Comparison of ENCODE assay signal across 11 cellular contexts in genomic region chr3:49607796-49608195, GRCh38. TPM values are rescaled to one million over a fixed set of nuclear protein-coding genes. Genes with fewer than 3 reads are reported as not detected.
DNase-seq lines count a peak whose midpoint lies in the region; ATAC-seq and TF ChIP-seq lines count a peak whose summit lies in the region.
"Had no signal": no experiment of that assay in that cellular context is flagged by ENCODE, and none has a peak within 500 bp of the region (broad histone marks: within the 10 kb centered on the region; RNA-seq: fewer than 3 reads in every experiment).

No MANE protein-coding gene starts in this region.

- in situ Hi-C loops in brain microvascular endothelial cell (cut with HindIII; ENCODE audit: low pct_ligation_motif_present, low sequenced_read_pairs), result no loop called here

- H3K36me3 ChIP-seq in HEK293 (ENCODE audit: control insufficient read depth in 2 of 2, insufficient read depth in 1 of 2, low read length in 2 of 2) (no peaks in the 10 kb centered on the region), brain microvascular endothelial cell (replicated peaks) (no peaks in the 10 kb centered on the region)
- H3K36me3 ChIP-seq: MG63, suprapubic skin had no signal

- H3K27ac ChIP-seq in HEK293 (ENCODE audit: extremely low read depth, low read depth, low read length) (no peak overlapping the region), brain microvascular endothelial cell (no peak overlapping the region)
- H3K27ac ChIP-seq: suprapubic skin had no signal

- H3K27me3 ChIP-seq in brain microvascular endothelial cell (replicated peaks), result no peaks in the 10 kb centered on the region
- H3K27me3 ChIP-seq: MG63, suprapubic skin had no signal

- no peaks in the 10 kb centered on the region for H3K4me1 ChIP-seq in HEK293 (ENCODE audit: control insufficient read depth, insufficient read depth, low read length)

- H3K4me3 ChIP-seq in AG09309 (ENCODE audit: control insufficient read depth, low read depth, low read length), result no peak overlapping the region
- H3K4me3 ChIP-seq in HEK293 (ENCODE audit: low read depth, low read length), result no peak overlapping the region
- no peak overlapping the region for H3K4me3 ChIP-seq in brain microvascular endothelial cell (ENCODE audit: low read depth, low read length)
- H3K4me3 ChIP-seq: MG63, suprapubic skin had no signal

- CTCF ChIA-PET in HEK293 (lab: Yijun Ruan, JAX), result interaction anchor here (0.7 kb wide), 1 partner anchor 15 kb away, joined by 3 read pairs; no protein-coding TSS in a partner anchor

- POLR2A ChIA-PET in HEK293 (lab: Yijun Ruan, JAX), result no interaction called here

- ATAC-seq in GM19452 (IDR thresholded peaks at IDR 0.05; ENCODE audit: unreplicated experiment) (no peak), GM18858 (IDR thresholded peaks at IDR 0.05; ENCODE audit: unreplicated experiment) (no peak)

- TF ChIP-seq CTCF in AG09309 (IDR thresholded peaks at IDR 0.05; ENCODE audit: control insufficient read depth, insufficient read depth, low read depth, low read length, missing control alignments) (peak; percentile 30), HEK293 (tag by site-specific recombination; IDR thresholded peaks at IDR 0.05) (no peak), brain microvascular endothelial cell (IDR thresholded peaks at IDR 0.05; ENCODE audit: low read depth, low read length, missing control alignments) (peak; percentile 60), GM20000 (IDR thresholded peaks at IDR 0.05; ENCODE audit: extremely low read depth, missing control alignments) (no peak)

- no peak for DNase-seq in AG09309 (ENCODE audit: low read depth)
- DNase-seq in brain microvascular endothelial cell, result no peak
- peak; percentile 59 for DNase-seq in mesenteric fat pad (ENCODE audit: low spot score)
- DNase-seq in GM20000 (ENCODE audit: low spot score), result no peak
- no peak for DNase-seq in NCI-H345 (lab: John Stamatoyannopoulos, UW)
- DNase-seq: CD4-positive, CD25-positive, alpha-beta regulatory T cell had no signal

- no peaks in the 10 kb centered on the region for H3K9me3 ChIP-seq in HEK293 (ENCODE audit: control insufficient read depth, insufficient read depth, low read depth, low read length)
- H3K9me3 ChIP-seq: MG63, suprapubic skin had no signal

TF ChIP-seq in HEK293, 187 proteins besides CTCF, POLR2A, EP300 and RAD21:
- TF ChIP-seq YY1 (tag by site-specific recombination; IDR thresholded peaks at IDR 0.05) (no peak), GLIS1 (tag by site-specific recombination; IDR thresholded peaks at IDR 0.05) (peak; percentile 70), ZIC2 (tag by site-specific recombination; IDR thresholded peaks at IDR 0.05) (peak; percentile 46)

RNA-seq across cellular contexts. Expression of gene BSN, which starts 53.5 kb away (rescaled TPM):
- total RNA-seq in mesenteric fat pad, result 0.16 TPM

Comparison
In these comparisons a context has a peak if more than half of its experiments do, and no peak if none do; other contexts are left out.
1. CTCF ChIP-seq: peak in AG09309 (single experiment) and brain microvascular endothelial cell (single experiment); none in HEK293 (single experiment) and GM20000 (single experiment).